24 cellular contexts compared by ENCODE assay signal in genomic region chr6:135791441-135791840, GRCh38.
"Had no signal": no experiment of that assay in that cellular context is flagged by ENCODE, and none has a peak within 500 bp of the region (broad histone marks: within the 10 kb centered on the region; RNA-seq: fewer than 3 reads in every experiment).

No MANE protein-coding gene starts in this region.

- H3K4me3 ChIP-seq: colonic mucosa, coronary artery, dorsolateral prefrontal cortex, esophagus muscularis mucosa, esophagus squamous epithelium, gastrocnemius medialis, gastroesophageal sphincter, heart left ventricle, heart right ventricle had no signal

- H3K9me3 ChIP-seq: colonic mucosa, esophagus muscularis mucosa, esophagus squamous epithelium, gastrocnemius medialis, gastroesophageal sphincter, heart left ventricle, heart right ventricle had no signal

- H3K36me3 ChIP-seq: colonic mucosa, esophagus muscularis mucosa, esophagus squamous epithelium, gastrocnemius medialis, gastroesophageal sphincter, heart left ventricle, heart right ventricle had no signal

- H3K27me3 ChIP-seq: colonic mucosa, esophagus muscularis mucosa, esophagus squamous epithelium, foreskin keratinocyte, gastrocnemius medialis, gastroesophageal sphincter, heart left ventricle, heart right ventricle had no signal

- H3K4me1 ChIP-seq: colonic mucosa, esophagus muscularis mucosa, esophagus squamous epithelium, foreskin keratinocyte, gastrocnemius medialis, heart left ventricle, heart right ventricle had no signal

- DNase-seq: colonic mucosa; cortex of kidney; dermis blood vessel endothelial cell; dorsolateral prefrontal cortex; effector CD4-positive, alpha-beta T cell; effector CD8-positive, alpha-beta T cell; effector memory CD4-positive, alpha-beta T cell; effector memory CD8-positive, alpha-beta T cell; endodermal cell; erythroblast; esophagus squamous epithelium; foreskin fibroblast; foreskin keratinocyte; foreskin melanocyte; gastrocnemius medialis; glutamatergic neuron; head of caudate nucleus; heart left ventricle; heart right ventricle had no signal

- H3K27ac ChIP-seq: colonic mucosa, coronary artery, dorsolateral prefrontal cortex, epithelial cell of prostate, esophagus muscularis mucosa, esophagus squamous epithelium, foreskin keratinocyte, gastrocnemius medialis, gastroesophageal sphincter, heart left ventricle, heart right ventricle had no signal

- ATAC-seq: effector memory CD8-positive, alpha-beta T cell; esophagus mucosa; foreskin keratinocyte; gastrocnemius medialis; gastroesophageal sphincter; heart left ventricle; heart right ventricle had no signal
